Comparison of ENCODE assay signal across 17 cellular contexts in the genomic region with DNA sequence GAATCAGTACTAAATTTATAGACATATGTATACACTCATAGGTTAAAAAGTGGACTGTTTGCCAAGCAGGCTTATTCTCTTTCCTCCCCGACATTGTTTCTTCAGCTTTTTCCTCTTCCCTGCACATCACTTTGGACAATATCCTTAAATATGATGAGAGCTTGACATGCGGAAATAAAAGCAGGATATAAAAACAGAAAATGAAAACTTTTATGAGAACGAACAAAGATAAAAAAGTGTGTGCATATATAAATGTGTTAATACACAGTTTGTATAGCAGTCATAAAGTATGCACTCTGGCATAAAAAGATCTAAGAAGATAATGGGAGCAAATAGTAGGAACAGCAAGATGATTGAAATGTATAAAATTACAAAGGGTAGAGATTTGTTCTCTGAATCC.
A peak's percentile ranks its signal among the peaks of the same experiment; 100 is the strongest.
DNase-seq lines count a peak whose midpoint lies in the region; ATAC-seq, FAIRE-seq and TF ChIP-seq lines count a peak whose summit lies in the region.
"Had no signal": no experiment of that assay in that cellular context is flagged by ENCODE, and none has a peak within 500 bp of the region (broad histone marks: within the 10 kb centered on the region; RNA-seq: fewer than 3 reads in every experiment).

No MANE protein-coding gene starts in this region.

- H3K4me1 ChIP-seq in PC-3 (ENCODE audit: insufficient read depth, low read length): peaks cover 86% of the 10 kb centered on the region
- H3K4me1 ChIP-seq in endothelial cell of umbilical vein (ENCODE audit: control insufficient read depth, extremely low read depth, insufficient read depth, low read length): no peaks in the 10 kb centered on the region
- H3K4me1 ChIP-seq: HAP-1 had no signal

- FAIRE-seq in endothelial cell of umbilical vein (lab: Jason Lieb, UNC): no peak
- FAIRE-seq: G401.6, GM12878, H54 had no signal

- H3K27me3 Mint-ChIP-seq in Calu3 (ENCODE audit: unreplicated experiment): no peaks in the 10 kb centered on the region

- DNase-seq in Calu3 (no peak), PC-3 (peak; percentile 54), endothelial cell of umbilical vein (ENCODE audit: low read depth, low spot score) (peak; percentile 62), SK-N-DZ (ENCODE audit: low spot score) (no peak), NCI-H524 treated with DMSO at 0.1 percent for 48 hours (lab: John Stamatoyannopoulos, UW) (no peak)
- DNase-seq in activated effector memory CD4-positive, alpha-beta T cell treated with anti-CD3 and anti-CD28 coated beads, Interleukin-2, amount 50 U/mL, for 16 hours: no peak
- DNase-seq: 8988T; C1 segment of cervical spinal cord; CD4-positive, alpha-beta memory T cell; COR-L47; DMS153; DND-41; GOT3 had no signal

- peak overlapping the region; percentile 53 for H3K4me3 Mint-ChIP-seq in Calu3 (ENCODE audit: low read depth, unreplicated experiment)
- H3K4me3 Mint-ChIP-seq: CD4-positive, alpha-beta memory T cell had no signal

- H3K9ac ChIP-seq in PC-3 (ENCODE audit: low read length): peak overlapping the region; percentile 34
- H3K9ac ChIP-seq in endothelial cell of umbilical vein (replicated peaks; ENCODE audit: extremely low read depth, insufficient read depth, low read length): no peak overlapping the region

- no peaks in the 10 kb centered on the region for H3K9me1 ChIP-seq in endothelial cell of umbilical vein (replicated peaks; ENCODE audit: control insufficient read depth, extremely low read depth, insufficient read depth, low read length)

- TF ChIP-seq CTCF in Calu3 (IDR thresholded peaks at IDR 0.05; ENCODE audit: unreplicated experiment): no peak
- TF ChIP-seq CTCF in PC-3 (conservative IDR thresholded peaks at IDR 0.05; ENCODE audit: low read depth, low read length): no peak
- TF ChIP-seq CTCF in endothelial cell of umbilical vein (IDR thresholded peaks at IDR 0.05; ENCODE audit: extremely low read depth in 1 of 2, insufficient read depth in 1 of 2, low read depth in 1 of 2, low read length in 2 of 2): no peak

- 0 out of 2 replicates have a peak overlapping the region, but pooled peaks have one; percentile 28 for H2AFZ ChIP-seq in PC-3 (ENCODE audit: low read length)
- H2AFZ ChIP-seq in endothelial cell of umbilical vein (ENCODE audit: low read depth, low read length): no peak overlapping the region

- dilution Hi-C loops in endothelial cell of umbilical vein (cut with MboI; ENCODE audit: extremely low pct_ligation_motif_present, low sequenced_read_pairs): loop anchor here (25.0 kb wide), 1 partner anchor 219 kb away; no protein-coding TSS in a partner anchor

- peak; percentile 35 for ATAC-seq in PC-3
- ATAC-seq: GM12878 had no signal

- H3K27ac Mint-ChIP-seq in Calu3 (ENCODE audit: unreplicated experiment): peak overlapping the region; percentile 96

- peak overlapping the region; percentile 84 for H3K4me2 ChIP-seq in PC-3 (ENCODE audit: low read length)
- H3K4me2 ChIP-seq in endothelial cell of umbilical vein (ENCODE audit: insufficient read depth, low read length): peak overlapping the region; percentile 4

- no peaks in the 10 kb centered on the region for H3K9me3 Mint-ChIP-seq in Calu3 (ENCODE audit: low read depth, unreplicated experiment)
- H3K9me3 Mint-ChIP-seq: CD4-positive, alpha-beta memory T cell had no signal

- intact Hi-C loops in Calu3 (cut with micrococcal nuclease; ENCODE audit: unreplicated experiment) (no loop called here), PC-3 (cut with micrococcal nuclease) (no loop called here), endothelial cell of umbilical vein (cut with micrococcal nuclease) (no loop called here)

- H3K27me3 ChIP-seq in PC-3 (ENCODE audit: low read length) (no peaks in the 10 kb centered on the region), endothelial cell of umbilical vein (ENCODE audit: control insufficient read depth in 2 of 2, insufficient read depth in 2 of 2, low read length in 2 of 2) (no peaks in the 10 kb centered on the region)

- CTCF ChIA-PET in Calu3 (lab: Charles Lee) (no interaction called here), PC-3 (lab: Charles Lee) (no interaction called here), endothelial cell of umbilical vein (lab: Charles Lee) (interaction anchor here (1.4 to 2.3 kb wide), 2 partner anchors 8 to 102 kb away, joined by 4 to 6 read pairs; no protein-coding TSS in a partner anchor)

- TF ChIP-seq POLR2A in endothelial cell of umbilical vein (IDR thresholded peaks at IDR 0.05; ENCODE audit: low read depth, low read length): no peak

- H3K4me1 Mint-ChIP-seq in Calu3 (ENCODE audit: low read depth, unreplicated experiment): peaks cover 56% of the 10 kb centered on the region

- H3K36me3 Mint-ChIP-seq in Calu3 (ENCODE audit: insufficient read depth, unreplicated experiment): peaks cover 24% of the 10 kb centered on the region
- H3K36me3 Mint-ChIP-seq: CD4-positive, alpha-beta memory T cell had no signal

- H3K27ac ChIP-seq in PC-3 (ENCODE audit: low read length) (peak overlapping the region; percentile 45), endothelial cell of umbilical vein (ENCODE audit: insufficient read depth, low read depth, low read length) (no peak overlapping the region)

- peaks cover 13% of the 10 kb centered on the region for H3F3A ChIP-seq in PC-3 (ENCODE audit: low read length, unreplicated experiment)

- H3K4me3 ChIP-seq in PC-3 (ENCODE audit: low read length) (peak overlapping the region; percentile 55), endothelial cell of umbilical vein (replicated peaks in 1 of 3; ENCODE audit: insufficient read depth in 1 of 3, low read depth in 1 of 3, low read length in 3 of 3) (no peak overlapping the region)
- H3K4me3 ChIP-seq: GM12878, HAP-1 had no signal

- peaks cover 89% of the 10 kb centered on the region for H3K79me2 ChIP-seq in PC-3 (ENCODE audit: low read length)
- H3K79me2 ChIP-seq in endothelial cell of umbilical vein (ENCODE audit: control insufficient read depth, insufficient read depth, low read length): peaks cover 2% of the 10 kb centered on the region

- no peaks in the 10 kb centered on the region for H4K20me1 ChIP-seq in PC-3 (ENCODE audit: low read length)
- no peaks in the 10 kb centered on the region for H4K20me1 ChIP-seq in endothelial cell of umbilical vein (replicated peaks; ENCODE audit: control insufficient read depth, extremely low read depth, insufficient read depth, low read length)

- POLR2A ChIA-PET in PC-3 (lab: Charles Lee; ENCODE audit: unreplicated experiment) (no interaction called here), endothelial cell of umbilical vein (lab: Charles Lee) (interaction anchor here (0.7 kb wide), 1 partner anchor 10 kb away, joined by 3 read pairs; no protein-coding TSS in a partner anchor)

- H3K36me3 ChIP-seq in PC-3 (ENCODE audit: low read depth, low read length): no peaks in the 10 kb centered on the region
- no peaks in the 10 kb centered on the region for H3K36me3 ChIP-seq in endothelial cell of umbilical vein (ENCODE audit: control insufficient read depth in 2 of 2, extremely low read depth in 1 of 2, insufficient read depth in 2 of 2, low read length in 2 of 2)
- H3K36me3 ChIP-seq: HAP-1 had no signal

- no peaks in the 10 kb centered on the region for H3K9me2 ChIP-seq in PC-3 (replicated peaks; ENCODE audit: low read length)

- BruUV-seq in Calu3 (replicated peaks; lab: Mats Ljungman, UMichigan) (no TSS peak), PC-3 (replicated peaks; lab: Mats Ljungman, UMichigan) (no TSS peak), endothelial cell of umbilical vein (replicated peaks; lab: Mats Ljungman, UMichigan) (no TSS peak)

- H3K9me3 ChIP-seq in PC-3 (ENCODE audit: low read length) (no peaks in the 10 kb centered on the region), endothelial cell of umbilical vein (replicated peaks; ENCODE audit: control insufficient read depth, insufficient read depth, low read length) (no peaks in the 10 kb centered on the region)
- H3K9me3 ChIP-seq: HAP-1 had no signal

TF ChIP-seq in endothelial cell of umbilical vein, 7 proteins besides CTCF, POLR2A, EP300 and RAD21:
- TF ChIP-seq, protein P1, sequence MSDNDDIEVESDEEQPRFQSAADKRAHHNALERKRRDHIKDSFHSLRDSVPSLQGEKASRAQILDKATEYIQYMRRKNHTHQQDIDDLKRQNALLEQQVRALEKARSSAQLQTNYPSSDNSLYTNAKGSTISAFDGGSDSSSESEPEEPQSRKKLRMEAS (IDR thresholded peaks at IDR 0.05; ENCODE audit: insufficient read depth, insufficient read length): no peak
- no peak for TF ChIP-seq JUN (IDR thresholded peaks at IDR 0.05; ENCODE audit: borderline replicate concordance, insufficient read depth, insufficient read length, low read depth)
- no peak for TF ChIP-seq FOS (IDR thresholded peaks at IDR 0.05; ENCODE audit: borderline replicate concordance, insufficient read depth, low read length)
- no peak for TF ChIP-seq MYC (IDR thresholded peaks at IDR 0.05; ENCODE audit: low read depth, low read length)
- no peak for TF ChIP-seq GATA2 (IDR thresholded peaks at IDR 0.05; ENCODE audit: insufficient read depth, insufficient read length, low read depth, low read length)
- no peak for TF ChIP-seq EZH2 (IDR thresholded peaks at IDR 0.05; ENCODE audit: borderline replicate concordance, low read depth, low read length, severe bottlenecking)
- no peak for TF ChIP-seq POLR2AphosphoS5 (IDR thresholded peaks at IDR 0.05; ENCODE audit: insufficient read depth, low read depth, low read length)
TF ChIP-seq in endothelial cell of umbilical vein: peak in this region for 0.

Comparison
In these comparisons a context has a peak if more than half of its experiments do, and no peak if none do; other contexts are left out.
1. DNase-seq: peak in PC-3 (single experiment) and endothelial cell of umbilical vein (single experiment); none in Calu3 (single experiment), SK-N-DZ (single experiment), activated effector memory CD4-positive, alpha-beta T cell treated with anti-CD3 and anti-CD28 coated beads, Interleukin-2, amount 50 U/mL, for 16 hours (single experiment) and NCI-H524 treated with DMSO at 0.1 percent for 48 hours (single experiment).